In genomic region chr3:53860196-53860595, GRCh38 we compare ENCODE assay signal across 4 cellular contexts. TPM values are rescaled to one million over a fixed set of nuclear protein-coding genes. Genes with fewer than 3 reads are reported as not detected.
"Had no signal": no experiment of that assay in that cellular context is flagged by ENCODE, and none has a peak within 500 bp of the region (broad histone marks: within the 10 kb centered on the region; RNA-seq: fewer than 3 reads in every experiment).

No MANE protein-coding gene starts in this region.

- DNase-seq: H9, HCEC 1CT, IMR-90 had no signal

- ATAC-seq: GM23338 had no signal

- H3K4me3 ChIP-seq: GM23338 had no signal

RNA-seq across cellular contexts. Expression of gene IL17RB, which starts 13.8 kb away (rescaled TPM):
- polyA plus RNA-seq: IMR-90 had no signal
